ENCODE assay signal across 1 cellular context in genomic region chr2:74533464-74533863, GRCh38.
TF ChIP-seq lines count a peak whose summit lies in the region.

No MANE protein-coding gene starts in this region.

TF ChIP-seq in K562, 482 proteins besides CTCF, POLR2A, EP300 and RAD21:
- no peak for TF ChIP-seq TAL1 (IDR thresholded peaks at IDR 0.05)
- 0 out of 2 replicates have a peak, but pooled peaks have one; percentile 18 for TF ChIP-seq POLR2AphosphoS5 (IDR thresholded peaks at IDR 0.05; ENCODE audit: control insufficient read depth, insufficient read depth, low read depth, low read length)
- TF ChIP-seq ZNF512 (tag; IDR thresholded peaks at IDR 0.05): no peak
- TF ChIP-seq NCOA4 (IDR thresholded peaks at IDR 0.05; ENCODE audit: partially characterized antibody): no peak
- TF ChIP-seq RBM39 (optimal IDR thresholded peaks at IDR 0.05; ENCODE audit: low read depth, low read length): no peak
